Comparison of ENCODE assay signal across 1 cellular context in the genomic region with DNA sequence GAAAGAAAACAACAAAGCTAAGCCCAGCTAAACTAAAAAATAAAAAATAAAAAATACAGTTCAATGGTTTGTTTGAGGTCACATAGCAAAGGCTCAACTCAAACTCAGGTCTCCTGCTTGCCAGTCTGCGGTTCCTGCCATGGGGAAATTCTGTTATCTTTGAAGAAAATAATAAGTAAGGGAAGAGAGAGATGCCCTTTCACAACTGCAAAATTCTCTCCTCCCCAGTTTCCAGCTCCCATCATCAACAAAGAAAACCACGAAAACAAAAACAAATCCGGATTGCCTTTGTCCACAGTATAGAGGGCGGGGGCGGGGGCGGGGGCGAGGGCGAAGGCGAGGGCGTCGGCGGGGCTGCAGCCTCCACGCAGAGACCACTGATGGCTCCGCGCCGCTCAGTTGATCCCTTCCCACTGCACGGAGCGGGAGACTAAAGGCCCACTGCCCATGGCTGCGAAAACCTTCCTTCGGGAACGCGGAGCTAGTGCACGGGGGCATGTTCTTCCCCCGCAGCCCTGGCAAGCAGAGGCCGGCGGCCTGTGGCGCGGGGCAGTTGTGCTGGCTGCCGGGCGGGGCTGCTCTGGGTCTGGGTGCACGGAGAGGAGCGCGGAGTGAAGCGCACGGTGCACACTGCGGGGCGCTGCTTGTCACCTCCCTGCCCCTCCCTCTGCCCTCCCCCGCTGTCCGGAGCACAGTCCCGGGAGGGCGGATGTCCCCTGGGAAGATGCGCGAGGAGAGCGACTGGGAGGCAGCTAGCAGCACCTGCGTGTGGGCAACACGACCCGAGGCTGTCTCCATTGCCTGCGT.
TF ChIP-seq lines count a peak whose summit lies in the region.

No MANE protein-coding gene starts in this region.

TF ChIP-seq in HEK293, 187 proteins besides CTCF, POLR2A, EP300 and RAD21 (continued from another document and continues in another):
- TF ChIP-seq, protein P1, sequence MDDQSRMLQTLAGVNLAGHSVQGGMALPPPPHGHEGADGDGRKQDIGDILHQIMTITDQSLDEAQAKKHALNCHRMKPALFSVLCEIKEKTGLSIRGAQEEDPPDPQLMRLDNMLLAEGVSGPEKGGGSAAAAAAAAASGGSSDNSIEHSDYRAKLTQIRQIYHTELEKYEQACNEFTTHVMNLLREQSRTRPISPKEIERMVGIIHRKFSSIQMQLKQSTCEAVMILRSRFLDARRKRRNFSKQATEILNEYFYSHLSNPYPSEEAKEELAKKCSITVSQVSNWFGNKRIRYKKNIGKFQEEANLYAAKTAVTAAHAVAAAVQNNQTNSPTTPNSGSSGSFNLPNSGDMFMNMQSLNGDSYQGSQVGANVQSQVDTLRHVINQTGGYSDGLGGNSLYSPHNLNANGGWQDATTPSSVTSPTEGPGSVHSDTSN (CRISPR knock-in tag; IDR thresholded peaks at IDR 0.05) = peak; percentile 88
- TF ChIP-seq ZNF350 (tag by site-specific recombination; IDR thresholded peaks at IDR 0.05) (no peak), ZNF549 (tag by site-specific recombination; IDR thresholded peaks at IDR 0.05) (no peak), ZNF146 (tag by site-specific recombination; IDR thresholded peaks at IDR 0.05) (no peak), GLI2 (tag by site-specific recombination; IDR thresholded peaks at IDR 0.05; ENCODE audit: borderline replicate concordance, low read depth) (no peak), ZNF548 (tag by site-specific recombination; IDR thresholded peaks at IDR 0.05) (no peak), YY1 (tag by site-specific recombination; IDR thresholded peaks at IDR 0.05) (peak; percentile 52; the same call in 1 of the 2 replicates), OVOL3 (tag by site-specific recombination; IDR thresholded peaks at IDR 0.05) (no peak), ZSCAN23 (tag by site-specific recombination; IDR thresholded peaks at IDR 0.05) (no peak), ZFP41 (tag by site-specific recombination; IDR thresholded peaks at IDR 0.05; ENCODE audit: borderline replicate concordance) (no peak), ZNF324 (tag by site-specific recombination; IDR thresholded peaks at IDR 0.05) (peak; percentile 70; the same call in 1 of the 2 replicates), ZNF311 (tag by site-specific recombination; IDR thresholded peaks at IDR 0.05; ENCODE audit: borderline replicate concordance) (no peak), ZNF223 (tag by site-specific recombination; IDR thresholded peaks at IDR 0.05) (no peak), ZXDB (tag by site-specific recombination; IDR thresholded peaks at IDR 0.05) (peak; percentile 78), ZNF670 (tag by site-specific recombination; IDR thresholded peaks at IDR 0.05; ENCODE audit: low read depth) (no peak), TRIM28 (IDR thresholded peaks at IDR 0.05; ENCODE audit: borderline replicate concordance, low read length) (0 out of 2 replicates have a peak, but pooled peaks have one; percentile 14), ZNF423 (tag by site-specific recombination; IDR thresholded peaks at IDR 0.05) (peak; percentile 99), ZNF266 (tag by site-specific recombination; IDR thresholded peaks at IDR 0.05; ENCODE audit: low read depth) (no peak), ZNF660 (tag by site-specific recombination; IDR thresholded peaks at IDR 0.05) (peak; percentile 71), ZNF600 (tag by site-specific recombination; IDR thresholded peaks at IDR 0.05) (peak; percentile 97), ZNF629 (tag by site-specific recombination; IDR thresholded peaks at IDR 0.05) (peak; percentile 51; the same call in 1 of the 2 replicates), EGR2 (tag by site-specific recombination; IDR thresholded peaks at IDR 0.05; ENCODE audit: low read depth) (peak; percentile 80), ZBTB8A (tag by site-specific recombination; IDR thresholded peaks at IDR 0.05) (peak; percentile 36), ZNF514 (tag by site-specific recombination; IDR thresholded peaks at IDR 0.05) (no peak), ZNF585B (tag by site-specific recombination; IDR thresholded peaks at IDR 0.05) (no peak), BCL11B (tag by site-specific recombination; IDR thresholded peaks at IDR 0.05; ENCODE audit: low read depth) (no peak), KLF10 (tag by site-specific recombination; IDR thresholded peaks at IDR 0.05) (no peak), ZNF175 (tag by site-specific recombination; IDR thresholded peaks at IDR 0.05) (no peak), KLF9 (tag by site-specific recombination; IDR thresholded peaks at IDR 0.05; ENCODE audit: low read depth) (peak; percentile 68), ZNF202 (tag by site-specific recombination; IDR thresholded peaks at IDR 0.05; ENCODE audit: borderline replicate concordance) (no peak), OSR2 (tag by site-specific recombination; IDR thresholded peaks at IDR 0.05) (0 out of 2 replicates have a peak, but pooled peaks have one; percentile 41), ZFP37 (tag by site-specific recombination; IDR thresholded peaks at IDR 0.05) (peak; percentile 76), ZNF341 (tag by site-specific recombination; IDR thresholded peaks at IDR 0.05; ENCODE audit: low read depth) (peak; percentile 95), ZNF664 (tag by site-specific recombination; IDR thresholded peaks at IDR 0.05) (no peak), ZBTB21 (tag by site-specific recombination; IDR thresholded peaks at IDR 0.05) (no peak), ZNF623 (tag by site-specific recombination; IDR thresholded peaks at IDR 0.05) (no peak), ZNF155 (tag by site-specific recombination; IDR thresholded peaks at IDR 0.05) (no peak), SCRT1 (tag by site-specific recombination; IDR thresholded peaks at IDR 0.05; ENCODE audit: borderline replicate concordance) (no peak), ZNF214 (tag by site-specific recombination; IDR thresholded peaks at IDR 0.05; ENCODE audit: borderline replicate concordance) (no peak), ZNF19 (tag by site-specific recombination; IDR thresholded peaks at IDR 0.05; ENCODE audit: low read depth) (no peak), ZNF16 (tag by site-specific recombination; IDR thresholded peaks at IDR 0.05; ENCODE audit: low read depth) (no peak), RBAK (tag by site-specific recombination; IDR thresholded peaks at IDR 0.05) (no peak)
- TF ChIP-seq, protein P2, sequence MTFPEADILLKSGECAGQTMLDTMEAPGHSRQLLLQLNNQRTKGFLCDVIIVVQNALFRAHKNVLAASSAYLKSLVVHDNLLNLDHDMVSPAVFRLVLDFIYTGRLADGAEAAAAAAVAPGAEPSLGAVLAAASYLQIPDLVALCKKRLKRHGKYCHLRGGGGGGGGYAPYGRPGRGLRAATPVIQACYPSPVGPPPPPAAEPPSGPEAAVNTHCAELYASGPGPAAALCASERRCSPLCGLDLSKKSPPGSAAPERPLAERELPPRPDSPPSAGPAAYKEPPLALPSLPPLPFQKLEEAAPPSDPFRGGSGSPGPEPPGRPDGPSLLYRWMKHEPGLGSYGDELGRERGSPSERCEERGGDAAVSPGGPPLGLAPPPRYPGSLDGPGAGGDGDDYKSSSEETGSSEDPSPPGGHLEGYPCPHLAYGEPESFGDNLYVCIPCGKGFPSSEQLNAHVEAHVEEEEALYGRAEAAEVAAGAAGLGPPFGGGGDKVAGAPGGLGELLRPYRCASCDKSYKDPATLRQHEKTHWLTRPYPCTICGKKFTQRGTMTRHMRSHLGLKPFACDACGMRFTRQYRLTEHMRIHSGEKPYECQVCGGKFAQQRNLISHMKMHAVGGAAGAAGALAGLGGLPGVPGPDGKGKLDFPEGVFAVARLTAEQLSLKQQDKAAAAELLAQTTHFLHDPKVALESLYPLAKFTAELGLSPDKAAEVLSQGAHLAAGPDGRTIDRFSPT (tag by site-specific recombination; IDR thresholded peaks at IDR 0.05) = peak; percentile 81; the same call in 1 of the 2 replicates
- TF ChIP-seq, protein P3, sequence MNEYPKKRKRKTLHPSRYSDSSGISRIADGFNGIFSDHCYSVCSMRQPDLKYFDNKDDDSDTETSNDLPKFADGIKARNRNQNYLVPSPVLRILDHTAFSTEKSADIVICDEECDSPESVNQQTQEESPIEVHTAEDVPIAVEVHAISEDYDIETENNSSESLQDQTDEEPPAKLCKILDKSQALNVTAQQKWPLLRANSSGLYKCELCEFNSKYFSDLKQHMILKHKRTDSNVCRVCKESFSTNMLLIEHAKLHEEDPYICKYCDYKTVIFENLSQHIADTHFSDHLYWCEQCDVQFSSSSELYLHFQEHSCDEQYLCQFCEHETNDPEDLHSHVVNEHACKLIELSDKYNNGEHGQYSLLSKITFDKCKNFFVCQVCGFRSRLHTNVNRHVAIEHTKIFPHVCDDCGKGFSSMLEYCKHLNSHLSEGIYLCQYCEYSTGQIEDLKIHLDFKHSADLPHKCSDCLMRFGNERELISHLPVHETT (tag by site-specific recombination; IDR thresholded peaks at IDR 0.05) = 0 out of 2 replicates have a peak, but pooled peaks have one; percentile 21
- TF ChIP-seq, protein P4, sequence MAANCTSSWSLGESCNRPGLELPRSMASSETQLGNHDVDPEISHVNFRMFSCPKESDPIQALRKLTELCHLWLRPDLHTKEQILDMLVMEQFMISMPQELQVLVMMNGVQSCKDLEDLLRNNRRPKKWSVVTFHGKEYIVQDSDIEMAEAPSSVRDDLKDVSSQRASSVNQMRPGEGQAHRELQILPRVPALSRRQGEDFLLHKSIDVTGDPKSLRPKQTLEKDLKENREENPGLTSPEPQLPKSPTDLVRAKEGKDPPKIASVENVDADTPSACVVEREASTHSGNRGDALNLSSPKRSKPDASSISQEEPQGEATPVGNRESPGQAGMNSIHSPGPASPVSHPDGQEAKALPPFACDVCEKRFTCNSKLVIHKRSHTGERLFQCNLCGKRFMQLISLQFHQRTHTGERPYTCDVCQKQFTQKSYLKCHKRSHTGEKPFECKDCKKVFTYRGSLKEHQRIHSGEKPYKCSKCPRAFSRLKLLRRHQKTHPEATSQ (tag by site-specific recombination; IDR thresholded peaks at IDR 0.05) = no peak
- TF ChIP-seq, protein P5, sequence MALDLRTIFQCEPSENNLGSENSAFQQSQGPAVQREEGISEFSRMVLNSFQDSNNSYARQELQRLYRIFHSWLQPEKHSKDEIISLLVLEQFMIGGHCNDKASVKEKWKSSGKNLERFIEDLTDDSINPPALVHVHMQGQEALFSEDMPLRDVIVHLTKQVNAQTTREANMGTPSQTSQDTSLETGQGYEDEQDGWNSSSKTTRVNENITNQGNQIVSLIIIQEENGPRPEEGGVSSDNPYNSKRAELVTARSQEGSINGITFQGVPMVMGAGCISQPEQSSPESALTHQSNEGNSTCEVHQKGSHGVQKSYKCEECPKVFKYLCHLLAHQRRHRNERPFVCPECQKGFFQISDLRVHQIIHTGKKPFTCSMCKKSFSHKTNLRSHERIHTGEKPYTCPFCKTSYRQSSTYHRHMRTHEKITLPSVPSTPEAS (tag by site-specific recombination; IDR thresholded peaks at IDR 0.05) = no peak
- TF ChIP-seq, protein P6, sequence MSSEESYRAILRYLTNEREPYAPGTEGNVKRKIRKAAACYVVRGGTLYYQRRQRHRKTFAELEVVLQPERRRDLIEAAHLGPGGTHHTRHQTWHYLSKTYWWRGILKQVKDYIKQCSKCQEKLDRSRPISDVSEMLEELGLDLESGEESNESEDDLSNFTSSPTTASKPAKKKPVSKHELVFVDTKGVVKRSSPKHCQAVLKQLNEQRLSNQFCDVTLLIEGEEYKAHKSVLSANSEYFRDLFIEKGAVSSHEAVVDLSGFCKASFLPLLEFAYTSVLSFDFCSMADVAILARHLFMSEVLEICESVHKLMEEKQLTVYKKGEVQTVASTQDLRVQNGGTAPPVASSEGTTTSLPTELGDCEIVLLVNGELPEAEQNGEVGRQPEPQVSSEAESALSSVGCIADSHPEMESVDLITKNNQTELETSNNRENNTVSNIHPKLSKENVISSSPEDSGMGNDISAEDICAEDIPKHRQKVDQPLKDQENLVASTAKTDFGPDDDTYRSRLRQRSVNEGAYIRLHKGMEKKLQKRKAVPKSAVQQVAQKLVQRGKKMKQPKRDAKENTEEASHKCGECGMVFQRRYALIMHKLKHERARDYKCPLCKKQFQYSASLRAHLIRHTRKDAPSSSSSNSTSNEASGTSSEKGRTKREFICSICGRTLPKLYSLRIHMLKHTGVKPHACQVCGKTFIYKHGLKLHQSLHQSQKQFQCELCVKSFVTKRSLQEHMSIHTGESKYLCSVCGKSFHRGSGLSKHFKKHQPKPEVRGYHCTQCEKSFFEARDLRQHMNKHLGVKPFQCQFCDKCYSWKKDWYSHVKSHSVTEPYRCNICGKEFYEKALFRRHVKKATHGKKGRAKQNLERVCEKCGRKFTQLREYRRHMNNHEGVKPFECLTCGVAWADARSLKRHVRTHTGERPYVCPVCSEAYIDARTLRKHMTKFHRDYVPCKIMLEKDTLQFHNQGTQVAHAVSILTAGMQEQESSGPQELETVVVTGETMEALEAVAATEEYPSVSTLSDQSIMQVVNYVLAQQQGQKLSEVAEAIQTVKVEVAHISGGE (tag by site-specific recombination; conservative IDR thresholded peaks at IDR 0.05; ENCODE audit: low read depth) = peak; percentile 83
- TF ChIP-seq, protein P7, sequence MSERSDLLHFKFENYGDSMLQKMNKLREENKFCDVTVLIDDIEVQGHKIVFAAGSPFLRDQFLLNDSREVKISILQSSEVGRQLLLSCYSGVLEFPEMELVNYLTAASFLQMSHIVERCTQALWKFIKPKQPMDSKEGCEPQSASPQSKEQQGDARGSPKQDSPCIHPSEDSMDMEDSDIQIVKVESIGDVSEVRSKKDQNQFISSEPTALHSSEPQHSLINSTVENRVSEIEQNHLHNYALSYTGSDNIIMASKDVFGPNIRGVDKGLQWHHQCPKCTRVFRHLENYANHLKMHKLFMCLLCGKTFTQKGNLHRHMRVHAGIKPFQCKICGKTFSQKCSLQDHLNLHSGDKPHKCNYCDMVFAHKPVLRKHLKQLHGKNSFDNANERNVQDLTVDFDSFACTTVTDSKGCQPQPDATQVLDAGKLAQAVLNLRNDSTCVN (tag by site-specific recombination; optimal IDR thresholded peaks at IDR 0.05) = peak; percentile 98
- TF ChIP-seq, protein P8, sequence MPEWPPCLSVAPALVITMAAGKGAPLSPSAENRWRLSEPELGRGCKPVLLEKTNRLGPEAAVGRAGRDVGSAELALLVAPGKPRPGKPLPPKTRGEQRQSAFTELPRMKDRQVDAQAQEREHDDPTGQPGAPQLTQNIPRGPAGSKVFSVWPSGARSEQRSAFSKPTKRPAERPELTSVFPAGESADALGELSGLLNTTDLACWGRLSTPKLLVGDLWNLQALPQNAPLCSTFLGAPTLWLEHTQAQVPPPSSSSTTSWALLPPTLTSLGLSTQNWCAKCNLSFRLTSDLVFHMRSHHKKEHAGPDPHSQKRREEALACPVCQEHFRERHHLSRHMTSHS (tag by site-specific recombination; IDR thresholded peaks at IDR 0.05) = no peak
- TF ChIP-seq, protein P9, sequence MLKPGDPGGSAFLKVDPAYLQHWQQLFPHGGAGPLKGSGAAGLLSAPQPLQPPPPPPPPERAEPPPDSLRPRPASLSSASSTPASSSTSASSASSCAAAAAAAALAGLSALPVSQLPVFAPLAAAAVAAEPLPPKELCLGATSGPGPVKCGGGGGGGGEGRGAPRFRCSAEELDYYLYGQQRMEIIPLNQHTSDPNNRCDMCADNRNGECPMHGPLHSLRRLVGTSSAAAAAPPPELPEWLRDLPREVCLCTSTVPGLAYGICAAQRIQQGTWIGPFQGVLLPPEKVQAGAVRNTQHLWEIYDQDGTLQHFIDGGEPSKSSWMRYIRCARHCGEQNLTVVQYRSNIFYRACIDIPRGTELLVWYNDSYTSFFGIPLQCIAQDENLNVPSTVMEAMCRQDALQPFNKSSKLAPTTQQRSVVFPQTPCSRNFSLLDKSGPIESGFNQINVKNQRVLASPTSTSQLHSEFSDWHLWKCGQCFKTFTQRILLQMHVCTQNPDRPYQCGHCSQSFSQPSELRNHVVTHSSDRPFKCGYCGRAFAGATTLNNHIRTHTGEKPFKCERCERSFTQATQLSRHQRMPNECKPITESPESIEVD (tag by site-specific recombination; IDR thresholded peaks at IDR 0.05) = no peak
